ENCODE assay signal across 9 cellular contexts in genomic region chr4:40462326-40462725, GRCh38.
DNase-seq lines count a peak whose midpoint lies in the region; ATAC-seq and TF ChIP-seq lines count a peak whose summit lies in the region.
"Had no signal": no experiment of that assay in that cellular context is flagged by ENCODE, and none has a peak within 500 bp of the region (broad histone marks: within the 10 kb centered on the region; RNA-seq: fewer than 3 reads in every experiment).

No MANE protein-coding gene starts in this region.

- no peaks in the 10 kb centered on the region for H3K9me3 ChIP-seq in DOHH2 (ENCODE audit: control insufficient read depth, insufficient read depth, low read length)
- no peaks in the 10 kb centered on the region for H3K9me3 ChIP-seq in T-helper 17 cell (ENCODE audit: control insufficient read depth, low read length, poor library complexity, severe bottlenecking)
- H3K9me3 ChIP-seq in right atrium auricular region: no peaks in the 10 kb centered on the region

- peak overlapping the region; percentile 27; the same call in 1 of the 2 replicates for H3K4me2 ChIP-seq in DOHH2 (ENCODE audit: low read length)

- H3K27ac Mint-ChIP-seq in T-helper 17 cell: no peak overlapping the region

- H3K36me3 Mint-ChIP-seq in T-helper 17 cell (ENCODE audit: low read depth): peaks cover 2% of the 10 kb centered on the region

- ATAC-seq in GM19023 (IDR thresholded peaks at IDR 0.05; ENCODE audit: unreplicated experiment): peak; percentile 87
- ATAC-seq in HG02970 (IDR thresholded peaks at IDR 0.05; ENCODE audit: low FRiP score, unreplicated experiment): peak; percentile 58
- ATAC-seq in T-helper 17 cell: peak; percentile 68

- no peaks in the 10 kb centered on the region for H3K36me3 ChIP-seq in DOHH2 (ENCODE audit: control insufficient read depth, low read length)
- H3K36me3 ChIP-seq in right atrium auricular region: no peaks in the 10 kb centered on the region

- H4K20me1 ChIP-seq in DOHH2 (ENCODE audit: control insufficient read depth, insufficient read depth, low read depth, low read length): no peaks in the 10 kb centered on the region

- no peaks in the 10 kb centered on the region for H3K27me3 ChIP-seq in DOHH2 (ENCODE audit: control insufficient read depth, low read length)
- no peaks in the 10 kb centered on the region for H3K27me3 ChIP-seq in right atrium auricular region

- no peaks in the 10 kb centered on the region for H3K27me3 Mint-ChIP-seq in T-helper 17 cell

- H3K4me3 Mint-ChIP-seq in T-helper 17 cell: no peak overlapping the region

- H3K4me1 ChIP-seq in DOHH2 (ENCODE audit: control insufficient read depth, low read length): peaks cover 27% of the 10 kb centered on the region
- no peaks in the 10 kb centered on the region for H3K4me1 ChIP-seq in right atrium auricular region

- DNase-seq in T-helper 17 cell: no peak
- no peak for DNase-seq in stimulated activated CD4-positive, alpha-beta T cell treated with anti-CD3 and anti-CD28 coated beads, Interleukin-15, amount 100 ng/mL, for 24 hours
- DNase-seq in right atrium auricular region (ENCODE audit: low spot score): no peak
- no peak for DNase-seq in globus pallidus (ENCODE audit: low spot score)
- no peak for DNase-seq in hypothalamus (lab: John Stamatoyannopoulos, UW)
- DNase-seq: cortex of kidney had no signal

- no peak overlapping the region for H3K4me3 ChIP-seq in DOHH2 (ENCODE audit: low read length)
- no peak overlapping the region for H3K4me3 ChIP-seq in right atrium auricular region

- H3F3A ChIP-seq in DOHH2 (ENCODE audit: control insufficient read depth, insufficient read depth): no peaks in the 10 kb centered on the region

- peaks cover 4% of the 10 kb centered on the region for H3K4me1 Mint-ChIP-seq in T-helper 17 cell

- TF ChIP-seq CTCF in DOHH2 (IDR thresholded peaks at IDR 0.05; ENCODE audit: low read depth, low read length, poor library complexity, severe bottlenecking) (no peak), right atrium auricular region (IDR thresholded peaks at IDR 0.05) (no peak)

- no peaks in the 10 kb centered on the region for H3K79me2 ChIP-seq in DOHH2 (ENCODE audit: control insufficient read depth, low read length)

- H3K9me2 ChIP-seq in DOHH2 (replicated peaks; ENCODE audit: control insufficient read depth, low read length): no peaks in the 10 kb centered on the region

- no peak overlapping the region for H3K27ac ChIP-seq in DOHH2 (ENCODE audit: low read depth, low read length)
- no peak overlapping the region for H3K27ac ChIP-seq in right atrium auricular region
